ENCODE assay signal across 14 cellular contexts in genomic region chr2:44110444-44110843, GRCh38. TPM values are rescaled to one million over a fixed set of nuclear protein-coding genes. Genes with fewer than 3 reads are reported as not detected.
DNase-seq lines count a peak whose midpoint lies in the region; ATAC-seq and TF ChIP-seq lines count a peak whose summit lies in the region.
"Had no signal": no experiment of that assay in that cellular context is flagged by ENCODE, and none has a peak within 500 bp of the region (broad histone marks: within the 10 kb centered on the region; RNA-seq: fewer than 3 reads in every experiment).

No MANE protein-coding gene starts in this region.

- H3K9ac ChIP-seq in Loucy (ENCODE audit: low read depth, low read length, poor library complexity, severe bottlenecking) = no peak overlapping the region

- no peaks in the 10 kb centered on the region for H3F3A ChIP-seq in Loucy (ENCODE audit: low read depth)

- H3K27me3 ChIP-seq in Loucy (ENCODE audit: insufficient read depth, low read length, poor library complexity, severe bottlenecking) = no peaks in the 10 kb centered on the region
- no peaks in the 10 kb centered on the region for H3K27me3 ChIP-seq in hepatocyte
- H3K27me3 ChIP-seq in MG63 = no peaks in the 10 kb centered on the region

- no peak for TF ChIP-seq CTCF in Loucy (conservative IDR thresholded peaks at IDR 0.05; ENCODE audit: low read length)
- TF ChIP-seq CTCF in hepatocyte (IDR thresholded peaks at IDR 0.05; ENCODE audit: poor library complexity) = no peak

- H3K4me2 ChIP-seq in Loucy (ENCODE audit: low read depth, low read length, poor library complexity, severe bottlenecking) (peak overlapping the region; percentile 19), hepatocyte (no peak overlapping the region)

- H3K36me3 ChIP-seq in Loucy (ENCODE audit: insufficient read depth, low read length) = no peaks in the 10 kb centered on the region
- no peaks in the 10 kb centered on the region for H3K36me3 ChIP-seq in hepatocyte (replicated peaks; ENCODE audit: insufficient read depth, low read depth)
- H3K36me3 ChIP-seq in MG63 = no peaks in the 10 kb centered on the region
- H3K36me3 ChIP-seq: HAP-1 had no signal

- H3K27ac ChIP-seq in hepatocyte = peak overlapping the region; percentile 76
- H3K27ac ChIP-seq: HL-60 had no signal

- H3K4me1 ChIP-seq in Loucy (ENCODE audit: insufficient read depth, low read length, poor library complexity, severe bottlenecking) = peaks cover 13% of the 10 kb centered on the region
- H3K4me1 ChIP-seq in hepatocyte (ENCODE audit: insufficient read depth) = no peaks in the 10 kb centered on the region
- H3K4me1 ChIP-seq: HAP-1 had no signal

- H3K9me2 ChIP-seq in Loucy (replicated peaks; ENCODE audit: low read depth, low read length) = no peaks in the 10 kb centered on the region
- H3K9me2 ChIP-seq in hepatocyte (replicated peaks; ENCODE audit: insufficient read depth) = no peaks in the 10 kb centered on the region

- DNase-seq in amniotic epithelial cell (ENCODE audit: low read depth) (peak; percentile 44), hepatocyte (ENCODE audit: low spot score) (peak; percentile 26), MG63 (no peak)
- DNase-seq: C1 segment of cervical spinal cord; CD4-positive, alpha-beta T cell; DMS79; GOT3 had no signal

- no peak for ATAC-seq in HG02588 (IDR thresholded peaks at IDR 0.05; ENCODE audit: unreplicated experiment)
- ATAC-seq in GM21526 (IDR thresholded peaks at IDR 0.05; ENCODE audit: low FRiP score, unreplicated experiment) = no peak
- no peak for ATAC-seq in HG03342 (IDR thresholded peaks at IDR 0.05; ENCODE audit: unreplicated experiment)
- ATAC-seq: GM12878 had no signal

- H3K4me3 ChIP-seq in Loucy (ENCODE audit: low read length, poor library complexity, severe bottlenecking) (no peak overlapping the region), hepatocyte (no peak overlapping the region), MG63 (no peak overlapping the region)
- H3K4me3 ChIP-seq: GM12878, HAP-1 had no signal

- no peaks in the 10 kb centered on the region for H3K79me2 ChIP-seq in Loucy (ENCODE audit: insufficient read depth, low read length)
- no peaks in the 10 kb centered on the region for H3K79me2 ChIP-seq in hepatocyte

- 16% methylated on average over 2 of the region's 2 CpGs for WGBS in hepatocyte (ENCODE audit: low lambda C conversion rate, missing lambda C conversion rate)

- H2AFZ ChIP-seq in Loucy (ENCODE audit: low read length) (0 out of 2 replicates have a peak overlapping the region, but pooled peaks have one; percentile 41), hepatocyte (no peak overlapping the region)

- no peaks in the 10 kb centered on the region for H3K9me3 ChIP-seq in Loucy (ENCODE audit: insufficient read depth, low read depth, low read length)
- no peaks in the 10 kb centered on the region for H3K9me3 ChIP-seq in hepatocyte (ENCODE audit: low read depth)
- H3K9me3 ChIP-seq in MG63 = no peaks in the 10 kb centered on the region
- H3K9me3 ChIP-seq: HAP-1 had no signal

- H4K20me1 ChIP-seq in Loucy (ENCODE audit: insufficient read depth, low read length, poor library complexity, severe bottlenecking) (no peaks in the 10 kb centered on the region), hepatocyte (ENCODE audit: insufficient read depth, poor library complexity, severe bottlenecking) (no peaks in the 10 kb centered on the region)

RNA-seq across cellular contexts. Expression of gene PPM1B, which starts 58.2 kb away (rescaled TPM):
- 48.1 and 49.1 TPM in 2 replicates for total RNA-seq in hepatocyte
- 36.0 and 39.1 TPM in 2 replicates for polyA plus RNA-seq in hepatocyte
- total RNA-seq in MG63 (2014; rRNA removed; shearing (Covaris generic); ENCODE audit: low replicate concordance) = 16.6 and 29.5 TPM in 2 replicates
